In the genomic region with DNA sequence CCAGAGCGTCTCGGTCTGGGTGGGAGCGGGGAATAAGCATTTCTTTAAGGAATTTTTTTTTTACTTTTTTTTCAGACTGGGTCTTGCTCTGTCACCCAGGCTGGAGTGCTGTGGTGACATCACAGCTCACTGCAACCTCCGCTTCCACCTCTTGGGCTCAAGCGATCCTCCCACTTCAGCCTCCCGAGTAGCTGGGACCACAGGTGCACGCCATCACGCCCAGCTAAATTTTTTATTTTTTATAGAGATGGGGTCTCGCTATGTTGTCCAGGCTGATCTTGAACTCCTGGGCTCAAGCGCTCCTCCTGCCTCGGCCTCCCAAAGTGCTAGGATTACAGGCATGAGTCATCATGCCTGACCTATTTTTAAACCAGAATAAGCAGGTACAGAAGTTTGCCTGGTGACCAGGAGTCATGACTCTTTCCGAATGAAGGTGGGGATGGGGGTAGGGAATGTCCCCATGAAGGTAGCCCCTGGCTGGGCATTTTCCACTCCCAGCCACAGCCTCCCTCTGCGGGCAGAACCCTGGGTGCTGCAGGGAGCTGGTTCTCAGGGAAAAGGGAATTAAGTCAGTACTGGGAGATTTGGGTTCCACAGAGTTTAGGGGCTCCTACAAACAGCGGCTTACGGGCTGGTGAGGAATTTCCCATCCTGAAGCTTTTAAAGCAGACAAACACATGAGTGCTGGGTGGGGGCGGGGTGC, we compare ENCODE assay signal across 9 cellular contexts. TPM values are rescaled to one million over a fixed set of nuclear protein-coding genes. Genes with fewer than 3 reads are reported as not detected.
DNase-seq lines count a peak whose midpoint lies in the region; ATAC-seq and TF ChIP-seq lines count a peak whose summit lies in the region.
"Had no signal": no experiment of that assay in that cellular context is flagged by ENCODE, and none has a peak within 500 bp of the region (broad histone marks: within the 10 kb centered on the region; RNA-seq: fewer than 3 reads in every experiment).

No MANE protein-coding gene starts in this region.

- no peaks in the 10 kb centered on the region for H3K27me3 ChIP-seq in adrenal gland
- H3K27me3 ChIP-seq in liver (ENCODE audit: control insufficient read depth in 4 of 4, insufficient read depth in 4 of 4, low read length in 3 of 4) = no peaks in the 10 kb centered on the region
- H3K27me3 ChIP-seq in testis = no peaks in the 10 kb centered on the region

- no peak for TF ChIP-seq RAD21 in liver (IDR thresholded peaks at IDR 0.05)

- H3K4me1 ChIP-seq in HEK293 (ENCODE audit: control insufficient read depth, insufficient read depth, low read length) = peaks cover 17% of the 10 kb centered on the region
- peaks cover 33 to 40% of the 10 kb centered on the region in 2 donors for H3K4me1 ChIP-seq in adrenal gland (replicated peaks in 1 of 2)
- H3K4me1 ChIP-seq in liver (ENCODE audit: control insufficient read depth in 4 of 4, insufficient read depth in 4 of 4, low read length in 3 of 4) = peaks cover 33 to 60% (median 46%) of the 10 kb centered on the region in 4 donors
- peaks cover 43% of the 10 kb centered on the region for H3K4me1 ChIP-seq in testis

- H3K4me3 ChIP-seq in HEK293 (ENCODE audit: low read depth, low read length) (no peak overlapping the region), adrenal gland (no peak overlapping the region), liver (ENCODE audit: low read depth in 1 of 3, low read length in 3 of 3) (no peak overlapping the region), testis (no peak overlapping the region)

- peak overlapping the region in 1 of 2 donors; percentile 38 for H3K9ac ChIP-seq in liver (ENCODE audit: low read depth in 1 of 2, low read length in 2 of 2)

- TF ChIP-seq CTCF in HEK293 (tag by site-specific recombination; IDR thresholded peaks at IDR 0.05) (no peak), adrenal gland (IDR thresholded peaks at IDR 0.05) (peak in 2 of 6 experiments; percentile 7 to 15), liver (IDR thresholded peaks at IDR 0.05; ENCODE audit: low read depth, low read length, missing input control) (no peak), testis (IDR thresholded peaks at IDR 0.05) (no peak)

- intact Hi-C loops in adrenal gland (cut with DNase I) = no loop called here
- intact Hi-C loops in testis (cut with DNase I; ENCODE audit: low total_unique reads) = no loop called here

- CTCF ChIA-PET in HEK293 (lab: Yijun Ruan, JAX) = interaction anchor here (1.2 to 1.4 kb wide), 3 partner anchors 17 to 142 kb away, joined by 3 to 5 read pairs (median 3); no protein-coding TSS in a partner anchor

- H3K36me3 ChIP-seq in HEK293 (ENCODE audit: control insufficient read depth in 2 of 2, insufficient read depth in 1 of 2, low read length in 2 of 2) (no peaks in the 10 kb centered on the region), adrenal gland (replicated peaks in 1 of 2) (no peaks in the 10 kb centered on the region), liver (ENCODE audit: control insufficient read depth in 4 of 4, insufficient read depth in 3 of 4, low read depth in 1 of 4, low read length in 3 of 4) (no peaks in the 10 kb centered on the region), testis (ENCODE audit: low read depth, missing control alignments) (no peaks in the 10 kb centered on the region)

- 72 to 80% (median 76%) methylated on average over 16 of the region's 16 CpGs for WGBS in adrenal gland, 4 donors
- 68% methylated on average over 16 of the region's 16 CpGs for WGBS in liver
- 60 to 70% methylated on average over 16 of the region's 16 CpGs for WGBS in testis, 2 donors

- H3K9me3 ChIP-seq in HEK293 (ENCODE audit: control insufficient read depth, insufficient read depth, low read depth, low read length) (no peaks in the 10 kb centered on the region), adrenal gland (replicated peaks in 1 of 3) (no peaks in the 10 kb centered on the region), liver (ENCODE audit: control insufficient read depth in 4 of 4, low read length in 3 of 4) (no peaks in the 10 kb centered on the region), testis (no peaks in the 10 kb centered on the region)

- DNase-seq in adrenal gland (peak in 2 of 7 donors; percentile 27 to 29), testis (no peak), NCI-H524 treated with DMSO at 0.1 percent for 48 hours (lab: John Stamatoyannopoulos, UW) (no peak)
- DNase-seq: anterior cingulate cortex, retina had no signal

- no peak for TF ChIP-seq POLR2A in adrenal gland (IDR thresholded peaks at IDR 0.05)
- TF ChIP-seq POLR2A in testis (IDR thresholded peaks at IDR 0.05) = no peak

- no peak for ATAC-seq in HG03378 (IDR thresholded peaks at IDR 0.05; ENCODE audit: unreplicated experiment)
- no peak for ATAC-seq in GM21717 (IDR thresholded peaks at IDR 0.05; ENCODE audit: unreplicated experiment)

- H3K27ac ChIP-seq in HEK293 (ENCODE audit: extremely low read depth, low read depth, low read length) = no peak overlapping the region; the same call in 1 of the 2 replicates
- H3K27ac ChIP-seq in adrenal gland = peak overlapping the region in 3 of 5 donors; percentile 60 to 80 (median 68)
- H3K27ac ChIP-seq in liver (ENCODE audit: low read depth in 1 of 2, low read length in 2 of 2) = peak overlapping the region; percentile 89 to 95
- H3K27ac ChIP-seq in testis = peak overlapping the region; percentile 69 to 84

- POLR2A ChIA-PET in HEK293 (lab: Yijun Ruan, JAX) = no interaction called here

TF ChIP-seq in HEK293, 187 proteins besides CTCF, POLR2A, EP300 and RAD21 (continues in another document):
- TF ChIP-seq, protein P1, sequence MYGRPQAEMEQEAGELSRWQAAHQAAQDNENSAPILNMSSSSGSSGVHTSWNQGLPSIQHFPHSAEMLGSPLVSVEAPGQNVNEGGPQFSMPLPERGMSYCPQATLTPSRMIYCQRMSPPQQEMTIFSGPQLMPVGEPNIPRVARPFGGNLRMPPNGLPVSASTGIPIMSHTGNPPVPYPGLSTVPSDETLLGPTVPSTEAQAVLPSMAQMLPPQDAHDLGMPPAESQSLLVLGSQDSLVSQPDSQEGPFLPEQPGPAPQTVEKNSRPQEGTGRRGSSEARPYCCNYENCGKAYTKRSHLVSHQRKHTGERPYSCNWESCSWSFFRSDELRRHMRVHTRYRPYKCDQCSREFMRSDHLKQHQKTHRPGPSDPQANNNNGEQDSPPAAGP (tag by site-specific recombination; IDR thresholded peaks at IDR 0.05) = 0 out of 2 replicates have a peak, but pooled peaks have one; percentile 17
- TF ChIP-seq GLIS1 (tag by site-specific recombination; IDR thresholded peaks at IDR 0.05) (peak; percentile 61), ZNF324 (tag by site-specific recombination; IDR thresholded peaks at IDR 0.05) (no peak), ZNF121 (tag by site-specific recombination; IDR thresholded peaks at IDR 0.05) (peak; percentile 97), SCRT1 (tag by site-specific recombination; IDR thresholded peaks at IDR 0.05; ENCODE audit: borderline replicate concordance) (no peak)
- TF ChIP-seq, protein P2, sequence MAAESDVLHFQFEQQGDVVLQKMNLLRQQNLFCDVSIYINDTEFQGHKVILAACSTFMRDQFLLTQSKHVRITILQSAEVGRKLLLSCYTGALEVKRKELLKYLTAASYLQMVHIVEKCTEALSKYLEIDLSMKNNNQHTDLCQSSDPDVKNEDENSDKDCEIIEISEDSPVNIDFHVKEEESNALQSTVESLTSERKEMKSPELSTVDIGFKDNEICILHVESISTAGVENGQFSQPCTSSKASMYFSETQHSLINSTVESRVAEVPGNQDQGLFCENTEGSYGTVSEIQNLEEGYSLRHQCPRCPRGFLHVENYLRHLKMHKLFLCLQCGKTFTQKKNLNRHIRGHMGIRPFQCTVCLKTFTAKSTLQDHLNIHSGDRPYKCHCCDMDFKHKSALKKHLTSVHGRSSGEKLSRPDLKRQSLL (tag by site-specific recombination; IDR thresholded peaks at IDR 0.05) = peak; percentile 51; the same call in 1 of the 2 replicates

TF ChIP-seq in liver, 16 proteins besides CTCF, POLR2A, EP300 and RAD21:
- TF ChIP-seq JUND (IDR thresholded peaks at IDR 0.05) = peak; percentile 64 to 80
- TF ChIP-seq HNF4A (conservative IDR thresholded peaks at IDR 0.05) = no peak
- TF ChIP-seq, protein P3, sequence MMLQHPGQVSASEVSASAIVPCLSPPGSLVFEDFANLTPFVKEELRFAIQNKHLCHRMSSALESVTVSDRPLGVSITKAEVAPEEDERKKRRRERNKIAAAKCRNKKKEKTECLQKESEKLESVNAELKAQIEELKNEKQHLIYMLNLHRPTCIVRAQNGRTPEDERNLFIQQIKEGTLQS (IDR thresholded peaks at IDR 0.05) = peak; percentile 56

RNA-seq across cellular contexts. Expression of a gene that starts 48.3 kb away (rescaled TPM):
- 10 to 100 TPM; 22.5 to 62.5 (median 40.7) TPM for total RNA-seq in adrenal gland
- 10 to 100 TPM in 1 of 3 donors, 1 to 10 TPM in 2; 4.2 to 12.9 (median 6.0) TPM for polyA plus RNA-seq in adrenal gland
- total RNA-seq in liver = 10 to 100 TPM in 1 of 2 donors, 1 to 10 TPM in 1; 4.7 to 29.5 TPM
- polyA plus RNA-seq in liver = 1 to 10 TPM; 3.4 to 4.7 TPM
- total RNA-seq in testis = 10 to 100 TPM; 11.0 to 16.0 TPM
- 11.7 TPM for polyA plus RNA-seq in testis (ENCODE audit: insufficient read depth, low read depth, low replicate concordance)

RNA-seq across cellular contexts. Expression of a gene that starts 49.1 kb away (rescaled TPM):
- total RNA-seq in adrenal gland = 10 to 100 TPM in 3 of 8 donors, 1 to 10 TPM in 5; 3.0 to 15.7 (median 7.6) TPM
- 10 to 100 TPM in 1 of 3 donors, 1 to 10 TPM in 2; 2.1 to 11.6 (median 3.7) TPM for polyA plus RNA-seq in adrenal gland
- 1 to 10 TPM in 1 of 2 donors, under 1 TPM in 1; 0.93 to 3.0 TPM for total RNA-seq in liver
- polyA plus RNA-seq in liver = 1 to 10 TPM in 1 of 2 donors, under 1 TPM in 1; 0.60 to 1.9 TPM
- total RNA-seq in testis = 10 to 100 TPM; 26.7 to 43.6 TPM
- 38.6 TPM for polyA plus RNA-seq in testis (ENCODE audit: insufficient read depth, low read depth, low replicate concordance)
